Comparison of ENCODE assay signal across 9 cellular contexts in genomic region chr1:95041491-95042165, GRCh38. TPM values are rescaled to one million over a fixed set of nuclear protein-coding genes. Genes with fewer than 3 reads are reported as not detected.
DNase-seq lines count a peak whose midpoint lies in the region; ATAC-seq and TF ChIP-seq lines count a peak whose summit lies in the region.
"Had no signal": no experiment of that assay in that cellular context is flagged by ENCODE, and none has a peak within 500 bp of the region (broad histone marks: within the 10 kb centered on the region; RNA-seq: fewer than 3 reads in every experiment).

No MANE protein-coding gene starts in this region.

- no peaks in the 10 kb centered on the region for H3K27me3 ChIP-seq in foreskin keratinocyte
- no peaks in the 10 kb centered on the region for H3K27me3 ChIP-seq in parathyroid adenoma (ENCODE audit: control insufficient read depth, insufficient read depth, low read length)

- H3K4me3 ChIP-seq in NB4 (ENCODE audit: low read depth, low read length) (no peak overlapping the region), parathyroid adenoma (ENCODE audit: low read depth, low read length) (no peak overlapping the region)

- H3K79me2 ChIP-seq in parathyroid adenoma: no peaks in the 10 kb centered on the region

- H3K4me1 ChIP-seq in foreskin keratinocyte: peaks cover 23% of the 10 kb centered on the region
- H3K4me1 ChIP-seq in parathyroid adenoma: no peaks in the 10 kb centered on the region

- H3K27ac ChIP-seq in foreskin keratinocyte (no peak overlapping the region), parathyroid adenoma (no peak overlapping the region)
- H3K27ac ChIP-seq: KMS-11 had no signal

- TF ChIP-seq CTCF in NB4 (IDR thresholded peaks at IDR 0.05; ENCODE audit: low read depth, low read length) (peak; percentile 46), foreskin keratinocyte (conservative IDR thresholded peaks at IDR 0.05) (peak; percentile 96), parathyroid adenoma (IDR thresholded peaks at IDR 0.05) (peak; percentile 52)

- H3K9ac ChIP-seq in parathyroid adenoma: no peak overlapping the region
- H3K9ac ChIP-seq: KMS-11 had no signal

- no peak overlapping the region for H2AFZ ChIP-seq in parathyroid adenoma

- TF ChIP-seq POLR2A in NB4 (IDR thresholded peaks at IDR 0.05; ENCODE audit: extremely low read depth, insufficient read length): no peak

- H3K9me3 ChIP-seq in parathyroid adenoma (ENCODE audit: control insufficient read depth, low read length): no peaks in the 10 kb centered on the region

- peak; percentile 59 for DNase-seq in COLO829 (ENCODE audit: low spot score)
- peak; percentile 63 for DNase-seq in NB4 (ENCODE audit: low read depth)
- DNase-seq in SW480 (ENCODE audit: low spot score): peak; percentile 74
- DNase-seq in foreskin keratinocyte: peak in 1 of 2 donors; percentile 66
- no peak for DNase-seq in stimulated activated CD8-positive, alpha-beta memory T cell treated with anti-CD3 and anti-CD28 coated beads, Interleukin-4, amount 100 ng/mL, for 48 hours
- DNase-seq in NCI-H1048 (lab: John Stamatoyannopoulos, UW): no peak

- ATAC-seq in GM19351 (IDR thresholded peaks at IDR 0.05; ENCODE audit: unreplicated experiment) (peak; percentile 42), foreskin keratinocyte (peak; percentile 44)

- no peaks in the 10 kb centered on the region for H3K36me3 ChIP-seq in parathyroid adenoma (ENCODE audit: control insufficient read depth, insufficient read depth, low read length)

- no peak overlapping the region for H3K4me2 ChIP-seq in parathyroid adenoma (ENCODE audit: low read length)
- H3K4me2 ChIP-seq: KMS-11 had no signal

RNA-seq across cellular contexts. Expression of gene ALG14, which starts 31.1 kb away (rescaled TPM):
- total RNA-seq in foreskin keratinocyte: 4.8 and 5.4 TPM in 2 replicates
- 3.9 and 6.8 TPM in 2 replicates for polyA plus RNA-seq in foreskin keratinocyte

Comparison
In these comparisons a context has a peak if more than half of its experiments do, and no peak if none do; other contexts are left out.
1. DNase-seq: peak in COLO829 (single experiment), NB4 (single experiment) and SW480 (single experiment); none in stimulated activated CD8-positive, alpha-beta memory T cell treated with anti-CD3 and anti-CD28 coated beads, Interleukin-4, amount 100 ng/mL, for 48 hours (single experiment) and NCI-H1048 (single experiment).
2. CTCF ChIP-seq: peak in every context shown above with its lines; median percentile 96 in foreskin keratinocyte; 52 in parathyroid adenoma; 46 in NB4.